In genomic region chr12:102096855-102097254, GRCh38 we compare ENCODE assay signal across 17 cellular contexts. TPM values are rescaled to one million over a fixed set of nuclear protein-coding genes. Genes with fewer than 3 reads are reported as not detected.
DNase-seq lines count a peak whose midpoint lies in the region; ATAC-seq, FAIRE-seq and TF ChIP-seq lines count a peak whose summit lies in the region.
"Had no signal": no experiment of that assay in that cellular context is flagged by ENCODE, and none has a peak within 500 bp of the region (broad histone marks: within the 10 kb centered on the region; RNA-seq: fewer than 3 reads in every experiment).

No MANE protein-coding gene starts in this region.

- intact Hi-C loops in GM12878 (cut with micrococcal nuclease; ENCODE audit: unreplicated experiment) (loop anchor here (5.0 to 10.0 kb wide), 3 partner anchors 385 to 718 kb away; partner anchors contain the start of gene IGF1), PC-9 (cut with micrococcal nuclease; ENCODE audit: unreplicated experiment) (loop anchor here (5.0 to 10.0 kb wide), 3 partner anchors 322 to 780 kb away; partner anchors contain the start of gene IGF1)

- peak; percentile 60 for FAIRE-seq in GM12892 (lab: Jason Lieb, UNC)
- peak; percentile 66 for FAIRE-seq in GM12878 (lab: Jason Lieb, UNC)
- FAIRE-seq: A549 had no signal

- H3F3A ChIP-seq in PC-9 (ENCODE audit: insufficient read depth, low read depth), result peaks cover 7% of the 10 kb centered on the region; the same call in 1 of the 2 replicates

- H3K27ac ChIP-seq in BLaER1 (no peak overlapping the region), GM12878 (ENCODE audit: control insufficient read depth, insufficient read depth) (no peak overlapping the region), PC-9 (no peak overlapping the region)
- H3K27ac ChIP-seq: A549, C4-2B had no signal

- TF ChIP-seq CTCF in GM12878 (IDR thresholded peaks at IDR 0.05 in 2 of 3, conservative IDR thresholded peaks at IDR 0.05 in 1 of 3; ENCODE audit: control insufficient read depth in 2 of 3, extremely low read depth in 1 of 3, insufficient read depth in 1 of 3, low read depth in 3 of 3, low read length in 3 of 3) (no peak), PC-9 (conservative IDR thresholded peaks at IDR 0.05) (no peak)

- 67% methylated on average over 3 of the region's 3 CpGs for WGBS in GM12878 (ENCODE audit: insufficient coverage, insufficient replicate concordance, low lambda C conversion rate, missing lambda C conversion rate)

- H3K4me1 ChIP-seq in BLaER1, result peaks cover 5% of the 10 kb centered on the region
- peaks cover 10% of the 10 kb centered on the region for H3K4me1 ChIP-seq in GM12878 (ENCODE audit: control insufficient read depth, insufficient read depth, low read length)
- H3K4me1 ChIP-seq in PC-9 (replicated peaks; ENCODE audit: insufficient read depth), result no peaks in the 10 kb centered on the region
- H3K4me1 ChIP-seq: A549 had no signal

- H3K36me3 ChIP-seq in BLaER1 (peaks cover 25% of the 10 kb centered on the region), GM12878 (ENCODE audit: control insufficient read depth in 2 of 2, insufficient read depth in 2 of 2, low read length in 1 of 2) (no peaks in the 10 kb centered on the region; a peak in 3 of 4 replicates), PC-9 (ENCODE audit: low read depth) (peaks cover 20% of the 10 kb centered on the region)

- DNase-seq in GM12892 (ENCODE audit: insufficient read length), result no peak
- peak; percentile 11 for DNase-seq in NCI-H748 treated with DMSO at 0.1 percent for 48 hours (lab: John Stamatoyannopoulos, UW)
- no peak for DNase-seq in GM12878 (ENCODE audit: low read depth, low spot score)
- no peak for DNase-seq in amniotic stem cell (lab: John Stamatoyannopoulos, UW)
- no peak for DNase-seq in PC-9
- DNase-seq: EL; H9; NCI-H1436 treated with DMSO at 0.1 percent for 48 hours; NCI-H2171; NCI-H446; NK-92 treated with Interleukin-12 subunit alpha and Interleukin-12 subunit beta, amount 100 ng/mL, for 24 hours; RPMI8226; T-helper 2 cell had no signal

- TF ChIP-seq EP300 in GM12878 (IDR thresholded peaks at IDR 0.05; ENCODE audit: borderline replicate concordance in 1 of 2, control insufficient read depth in 1 of 2, low read depth in 2 of 2, low read length in 2 of 2), result no peak

- CTCF ChIA-PET in GM12878 (lab: Yijun Ruan, JAX), result interaction anchor here (0.8 to 6.2 kb wide), 18 partner anchors 15 to 782 kb away, joined by 3 to 54 read pairs (median 4); no protein-coding TSS in a partner anchor
- CTCF ChIA-PET in PC-9 (lab: Charles Lee), result interaction anchor here (0.6 to 1.8 kb wide), 3 partner anchors 15 to 773 kb away, joined by 4 to 5 read pairs (median 5); no protein-coding TSS in a partner anchor

- in situ Hi-C loops in GM12878 (cut with MboI), result loop anchor here (10.0 kb wide), 1 partner anchor 648 kb away; no protein-coding TSS in a partner anchor

- no peak overlapping the region for H3K4me3 ChIP-seq in BLaER1
- H3K4me3 ChIP-seq in GM12878, result no peak overlapping the region
- no peak overlapping the region for H3K4me3 ChIP-seq in PC-9
- H3K4me3 ChIP-seq: A549 had no signal

- no peak overlapping the region for H3K9ac ChIP-seq in BLaER1
- no peak overlapping the region for H3K9ac ChIP-seq in GM12878 (ENCODE audit: control insufficient read depth, insufficient read depth, low read length)

- no peaks in the 10 kb centered on the region for H3K9me2 ChIP-seq in PC-9 (ENCODE audit: insufficient read depth)

- TF ChIP-seq POLR2A in GM12892 (IDR thresholded peaks at IDR 0.05; ENCODE audit: low read depth, low read length) (no peak), GM12878 (IDR thresholded peaks at IDR 0.05; ENCODE audit: low read depth, low read length) (no peak)

- ATAC-seq in GM12878, result no peak; the same call in 2 of the 3 replicates
- ATAC-seq in HG02852 (IDR thresholded peaks at IDR 0.05; ENCODE audit: unreplicated experiment), result no peak
- ATAC-seq: A549 had no signal

- no peaks in the 10 kb centered on the region for H3K79me2 ChIP-seq in GM12878 (ENCODE audit: control insufficient read depth, insufficient read depth, low read length)
- no peaks in the 10 kb centered on the region for H3K79me2 ChIP-seq in PC-9 (ENCODE audit: low read depth)

- H2AFZ ChIP-seq in GM12878 (ENCODE audit: control insufficient read depth, low read depth, low read length), result no peak overlapping the region
- no peak overlapping the region for H2AFZ ChIP-seq in PC-9

- no peaks in the 10 kb centered on the region for H3K9me3 ChIP-seq in BLaER1
- H3K9me3 ChIP-seq in GM12878 (replicated peaks; ENCODE audit: control insufficient read depth, insufficient read depth, low read length), result no peaks in the 10 kb centered on the region
- H3K9me3 ChIP-seq in PC-9 (ENCODE audit: insufficient read depth, low read depth), result no peaks in the 10 kb centered on the region
- H3K9me3 ChIP-seq: A549 had no signal

- POLR2A ChIA-PET in GM12878 (lab: Charles Lee) (interaction anchor here (0.5 to 2.0 kb wide), 5 partner anchors 13 to 55 kb away, joined by 3 to 9 read pairs (median 5); partner anchors contain the start of genes NUP37 and PARPBP), PC-9 (lab: Charles Lee; ENCODE audit: unreplicated experiment) (no interaction called here)

- SMC1A ChIA-PET in GM12878 (lab: Charles Lee; ENCODE audit: uncharacterized antibody, unreplicated experiment), result interaction anchor here (0.5 to 5.1 kb wide), 19 partner anchors 15 to 1451 kb away, joined by 3 to 32 read pairs (median 4); no protein-coding TSS in a partner anchor

- TF ChIP-seq RAD21 in GM12878 (IDR thresholded peaks at IDR 0.05; ENCODE audit: insufficient read depth, low read depth, low read length), result no peak

- H3K27me3 ChIP-seq in BLaER1 (no peaks in the 10 kb centered on the region), GM12878 (replicated peaks in 1 of 2; ENCODE audit: control insufficient read depth in 2 of 2, insufficient read depth in 2 of 2, low read length in 1 of 2) (no peaks in the 10 kb centered on the region), PC-9 (ENCODE audit: insufficient read depth, low read depth) (no peaks in the 10 kb centered on the region)

- RAD21 ChIA-PET in GM12878 (lab: Charles Lee; ENCODE audit: unreplicated experiment), result interaction anchor here (1.3 to 3.6 kb wide), 5 partner anchors 72 to 714 kb away, joined by 5 to 26 read pairs (median 6); no protein-coding TSS in a partner anchor

- BruUV-seq in GM12878 (replicated peaks; lab: Mats Ljungman, UMichigan) (no TSS peak), PC-9 (replicated peaks; lab: Mats Ljungman, UMichigan) (no TSS peak)

- peak overlapping the region; percentile 11; the same call in 1 of the 2 replicates for H3K4me2 ChIP-seq in BLaER1
- 0 out of 2 replicates have a peak overlapping the region, but pooled peaks have one; percentile 17 for H3K4me2 ChIP-seq in GM12878 (ENCODE audit: control insufficient read depth, insufficient read depth)
- H3K4me2 ChIP-seq in PC-9, result no peak overlapping the region
- H3K4me2 ChIP-seq: A549 had no signal

- H4K20me1 ChIP-seq in BLaER1 (no peaks in the 10 kb centered on the region), GM12878 (ENCODE audit: control insufficient read depth, insufficient read depth) (no peaks in the 10 kb centered on the region), PC-9 (ENCODE audit: insufficient read depth) (peaks cover 5% of the 10 kb centered on the region; the same call in 1 of the 2 replicates)

RNA-seq across cellular contexts. Expression of gene NUP37, which starts 23.1 kb away (rescaled TPM):
- polyA plus RNA-seq in GM12892 (2012; ENCODE audit: missing spikeins), result 64.0 TPM
- total RNA-seq in GM12878 (2013; cell fraction: nucleolus; rRNA removed), result 50.1 and 53.3 TPM in 2 replicates
- total RNA-seq in GM12878 (2014; rRNA removed) (51.8 and 62.6 TPM in 2 replicates), GM12878 (2014; rRNA removed; fragmentation: Illumina TruSeq; extraction: Trizol) (85.8 and 91.1 TPM in 2 replicates), GM12878 (2021) (58.8 and 69.1 TPM in 2 replicates), PC-9 (2021) (48.2 and 72.4 TPM in 2 replicates)
- polyA plus RNA-seq in GM12878 (2011; ENCODE audit: low read depth), result 35.3 TPM
- polyA plus RNA-seq in GM12878 (2011; rRNA removed) (93.6 and 140 TPM in 2 replicates), GM12878 (2014; fragmentation: Illumina TruSeq; extraction: Trizol) (106 and 129 TPM in 2 replicates), GM12878 (2014; fragmentation: Nextera tagmentation; extraction: Ambion mirVana) (100 to 1,000 TPM; 191 to 250 TPM), GM12878 (2014; rRNA removed) (46.8 and 58.3 TPM in 2 replicates), GM12878 (2016; fragmentation: Nextera tagmentation; extraction: Ambion mirVana) (100 to 1,000 TPM; 127 to 133 TPM)
- 34.5 and 38.2 TPM in 2 replicates for polyA plus RNA-seq in GM12878 (2011; cell fraction: cytosol; rRNA removed)
- polyA plus RNA-seq in GM12878 (2011; cell fraction: nucleus; rRNA removed), result 35.2 and 43.7 TPM in 2 replicates
- 38.9 and 48.0 TPM in 2 replicates for polyA plus RNA-seq in GM12878 (2012)
- polyA minus RNA-seq in GM12878 (2011; rRNA and poly(A)+ RNA removed), result 29.4 and 49.5 TPM in 2 replicates
- 11.7 and 14.7 TPM in 2 replicates for polyA minus RNA-seq in GM12878 (2011; cell fraction: cytosol; rRNA and poly(A)+ RNA removed)
- polyA minus RNA-seq in GM12878 (2011; cell fraction: nucleus; rRNA and poly(A)+ RNA removed), result 12.9 and 20.0 TPM in 2 replicates

RNA-seq across cellular contexts. Expression of gene PARPBP, which starts 23.1 kb away (rescaled TPM):
- polyA plus RNA-seq in GM12892 (2012; ENCODE audit: missing spikeins), result 18.9 TPM
- total RNA-seq in GM12878 (2013; cell fraction: nucleolus; rRNA removed), result 93.5 and 99.9 TPM in 2 replicates
- total RNA-seq in GM12878 (2014; rRNA removed), result 24.9 and 28.2 TPM in 2 replicates
- total RNA-seq in GM12878 (2014; rRNA removed; fragmentation: Illumina TruSeq; extraction: Trizol), result 33.8 and 36.9 TPM in 2 replicates
- 21.2 TPM in 2 replicates for total RNA-seq in GM12878 (2021)
- polyA plus RNA-seq in GM12878 (2011; ENCODE audit: low read depth), result 5.5 TPM
- 33.7 and 51.4 TPM in 2 replicates for polyA plus RNA-seq in GM12878 (2011; rRNA removed)
- polyA plus RNA-seq in GM12878 (2011; cell fraction: cytosol; rRNA removed), result 7.4 and 7.6 TPM in 2 replicates
- polyA plus RNA-seq in GM12878 (2011; cell fraction: nucleus; rRNA removed), result 27.5 and 28.4 TPM in 2 replicates
- polyA plus RNA-seq in GM12878 (2012), result 9.5 and 14.3 TPM in 2 replicates
- 31.2 and 39.3 TPM in 2 replicates for polyA plus RNA-seq in GM12878 (2014; fragmentation: Illumina TruSeq; extraction: Trizol)
- polyA plus RNA-seq in GM12878 (2014; fragmentation: Nextera tagmentation; extraction: Ambion mirVana), result 10 to 100 TPM; 29.2 to 40.3 TPM
- 14.6 and 20.3 TPM in 2 replicates for polyA plus RNA-seq in GM12878 (2014; rRNA removed)
- polyA plus RNA-seq in GM12878 (2016; fragmentation: Nextera tagmentation; extraction: Ambion mirVana), result 10 to 100 TPM; 55.6 to 57.7 TPM
- polyA minus RNA-seq in GM12878 (2011; rRNA and poly(A)+ RNA removed), result 26.6 and 28.7 TPM in 2 replicates
- 4.8 and 7.1 TPM in 2 replicates for polyA minus RNA-seq in GM12878 (2011; cell fraction: cytosol; rRNA and poly(A)+ RNA removed)
- polyA minus RNA-seq in GM12878 (2011; cell fraction: nucleus; rRNA and poly(A)+ RNA removed), result 50.7 and 77.7 TPM in 2 replicates
- total RNA-seq in PC-9 (2021), result 12.8 and 16.2 TPM in 2 replicates

RNA-seq across cellular contexts. Expression of gene WASHC3, which starts 35.1 kb away (rescaled TPM):
- 66.9 TPM for polyA plus RNA-seq in GM12892 (2012; ENCODE audit: missing spikeins)
- total RNA-seq in GM12878 (2013; cell fraction: nucleolus; rRNA removed), result 39.9 and 40.2 TPM in 2 replicates
- 40.3 and 42.8 TPM in 2 replicates for total RNA-seq in GM12878 (2014; rRNA removed)
- 45.3 and 45.7 TPM in 2 replicates for total RNA-seq in GM12878 (2014; rRNA removed; fragmentation: Illumina TruSeq; extraction: Trizol)
- 18.8 and 22.3 TPM in 2 replicates for total RNA-seq in GM12878 (2021)
- 35.0 TPM for polyA plus RNA-seq in GM12878 (2011; ENCODE audit: low read depth)
- 57.5 and 83.6 TPM in 2 replicates for polyA plus RNA-seq in GM12878 (2011; rRNA removed)
- polyA plus RNA-seq in GM12878 (2011; cell fraction: cytosol; rRNA removed), result 35.0 and 39.1 TPM in 2 replicates
- polyA plus RNA-seq in GM12878 (2011; cell fraction: nucleus; rRNA removed), result 17.1 and 26.3 TPM in 2 replicates
- polyA plus RNA-seq in GM12878 (2012), result 24.7 and 32.4 TPM in 2 replicates
- 71.3 and 83.4 TPM in 2 replicates for polyA plus RNA-seq in GM12878 (2014; fragmentation: Illumina TruSeq; extraction: Trizol)
- 100 to 1,000 TPM in 1 of 2 experiments, 10 to 100 TPM in 1; 87.0 to 106 TPM for polyA plus RNA-seq in GM12878 (2014; fragmentation: Nextera tagmentation; extraction: Ambion mirVana)
- 35.8 and 44.3 TPM in 2 replicates for polyA plus RNA-seq in GM12878 (2014; rRNA removed)
- 10 to 100 TPM; 71.1 to 82.6 TPM for polyA plus RNA-seq in GM12878 (2016; fragmentation: Nextera tagmentation; extraction: Ambion mirVana)
- polyA minus RNA-seq in GM12878 (2011; rRNA and poly(A)+ RNA removed), result 29.3 and 29.9 TPM in 2 replicates
- 12.2 and 13.8 TPM in 2 replicates for polyA minus RNA-seq in GM12878 (2011; cell fraction: cytosol; rRNA and poly(A)+ RNA removed)
- polyA minus RNA-seq in GM12878 (2011; cell fraction: nucleus; rRNA and poly(A)+ RNA removed), result 16.2 and 19.9 TPM in 2 replicates
- total RNA-seq in PC-9 (2021), result 20.9 and 29.7 TPM in 2 replicates
